Comparison of ENCODE assay signal across 1 cellular context in the genomic region with DNA sequence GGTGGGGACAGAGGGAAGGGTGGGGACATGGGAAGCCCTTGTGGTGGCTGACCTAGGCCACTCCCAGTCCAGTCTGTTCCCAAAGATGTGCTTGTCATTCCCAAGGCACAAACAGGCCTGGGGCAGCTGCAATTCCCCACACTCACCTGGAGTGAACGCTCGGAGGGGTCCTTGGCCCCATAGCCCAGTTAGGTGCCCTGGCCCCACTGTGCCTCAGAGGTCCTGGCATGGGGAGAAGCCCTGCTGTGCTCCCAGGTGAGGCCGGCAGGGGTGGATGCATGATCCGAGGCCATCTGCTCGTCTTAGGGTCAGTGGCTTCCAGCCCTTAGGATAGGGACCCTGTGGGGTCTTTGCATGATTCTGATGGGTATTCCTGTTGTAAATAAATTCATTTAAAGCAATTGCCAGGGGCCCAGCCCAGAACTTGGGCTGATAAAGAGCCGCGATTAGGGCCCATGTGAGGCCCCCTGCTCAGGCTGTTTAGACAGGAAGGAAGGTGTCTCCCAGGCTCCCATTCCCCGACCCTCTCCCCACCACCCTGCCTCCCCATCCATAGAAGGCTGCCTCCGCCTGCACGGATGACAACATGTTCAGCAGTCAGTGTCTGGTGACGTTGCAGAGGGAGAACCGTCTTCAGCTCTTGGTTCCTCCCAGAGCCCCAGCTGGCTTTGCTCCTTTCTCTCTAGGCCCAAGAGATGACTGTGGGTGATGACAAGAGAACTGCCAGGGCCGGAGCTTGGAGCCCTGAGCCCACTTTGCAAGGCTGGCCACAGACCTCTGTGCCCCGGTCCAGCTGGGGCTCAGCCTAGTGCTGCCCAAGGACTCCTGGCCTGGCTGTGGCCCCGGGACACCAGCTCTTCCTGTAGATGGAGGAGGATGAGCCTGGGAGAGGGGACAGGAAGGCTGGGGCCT.
TF ChIP-seq lines count a peak whose summit lies in the region.

No MANE protein-coding gene starts in this region.

TF ChIP-seq in HepG2, 621 proteins besides CTCF, POLR2A, EP300 and RAD21:
- no peak for TF ChIP-seq ZSCAN12 (CRISPR knock-in tag; IDR thresholded peaks at IDR 0.05)
- TF ChIP-seq CREB1 (IDR thresholded peaks at IDR 0.05) = 0 out of 2 replicates have a peak, but pooled peaks have one; percentile 9
- no peak for TF ChIP-seq CREB1 (CRISPR knock-in tag; IDR thresholded peaks at IDR 0.05)
- no peak for TF ChIP-seq ZNF446 (CRISPR knock-in tag; IDR thresholded peaks at IDR 0.05)
- no peak for TF ChIP-seq HMG20A (CRISPR knock-in tag; IDR thresholded peaks at IDR 0.05; ENCODE audit: borderline replicate concordance)
